ENCODE assay signal across 22 cellular contexts in genomic region chrX:79287724-79288123, GRCh38.
"Had no signal": no experiment of that assay in that cellular context is flagged by ENCODE, and none has a peak within 500 bp of the region (broad histone marks: within the 10 kb centered on the region; RNA-seq: fewer than 3 reads in every experiment).

No MANE protein-coding gene starts in this region.

- H3K4me1 Mint-ChIP-seq: neural crest cell had no signal

- H3K27ac Mint-ChIP-seq: stimulated activated effector memory CD8-positive, alpha-beta T cell treated with anti-CD3 and anti-CD28 coated beads, Interleukin-12 subunit alpha, Interleukin-12 subunit beta, amount 100 ng/mL, for 72 hours; T-helper 17 cell had no signal

- DNase-seq: activated CD4-positive, alpha-beta T cell treated with anti-CD3 and anti-CD28 coated beads, Interleukin-2, amount 50 U/mL, for 4 hours; activated CD8-positive, alpha-beta memory T cell treated with anti-CD3 and anti-CD28 coated beads, Interleukin-2, amount 50 U/mL, for 48 hours; aorta; brain microvascular endothelial cell; caudate nucleus; effector memory CD4-positive, alpha-beta T cell; foreskin melanocyte; lower lobe of right lung; mesendoderm; mucosa of descending colon; naive B cell; occipital lobe; small intestine; stimulated activated CD4-positive, alpha-beta T cell treated with anti-CD3 and anti-CD28 coated beads, Interleukin-2, amount 100 ng/mL, for 24 hours; stomach; T-helper 17 cell had no signal

- H3K27me3 Mint-ChIP-seq: naive B cell, T-helper 17 cell had no signal

- ATAC-seq: left lobe of liver; lower lobe of right lung; mucosa of descending colon; sciatic nerve; stimulated activated effector memory CD8-positive, alpha-beta T cell treated with anti-CD3 and anti-CD28 coated beads, Interleukin-12 subunit alpha, Interleukin-12 subunit beta, amount 100 ng/mL, for 72 hours; T-helper 17 cell had no signal

- H3K27me3 ChIP-seq: brain microvascular endothelial cell, suprapubic skin had no signal

- H3K36me3 ChIP-seq: brain microvascular endothelial cell, lower lobe of right lung, stomach, suprapubic skin, tibial nerve had no signal

- H3K27ac ChIP-seq: brain microvascular endothelial cell, lower lobe of right lung, stomach, suprapubic skin, tibial nerve had no signal

- H3K9me3 ChIP-seq: lower lobe of right lung, mucosa of descending colon, stomach, suprapubic skin, tibial nerve had no signal

- H3K9me3 Mint-ChIP-seq: stimulated activated effector memory CD8-positive, alpha-beta T cell treated with anti-CD3 and anti-CD28 coated beads, Interleukin-12 subunit alpha, Interleukin-12 subunit beta, amount 100 ng/mL, for 72 hours had no signal

- H3K4me3 ChIP-seq: lower lobe of right lung, mucosa of descending colon, stomach, suprapubic skin, tibial nerve had no signal

- H3K36me3 Mint-ChIP-seq: naive B cell; stimulated activated effector memory CD8-positive, alpha-beta T cell treated with anti-CD3 and anti-CD28 coated beads, Interleukin-12 subunit alpha, Interleukin-12 subunit beta, amount 100 ng/mL, for 72 hours had no signal

- H3K4me3 Mint-ChIP-seq: naive B cell; neural crest cell; stimulated activated effector memory CD8-positive, alpha-beta T cell treated with anti-CD3 and anti-CD28 coated beads, Interleukin-12 subunit alpha, Interleukin-12 subunit beta, amount 100 ng/mL, for 72 hours; T-helper 17 cell had no signal

- H3K4me1 ChIP-seq: lower lobe of right lung, stomach, suprapubic skin, tibial nerve had no signal
